8 cellular contexts compared by ENCODE assay signal in genomic region chr1:155195201-155196102, GRCh38. TPM values are rescaled to one million over a fixed set of nuclear protein-coding genes. Genes with fewer than 3 reads are reported as not detected.
DNase-seq lines count a peak whose midpoint lies in the region; ATAC-seq and TF ChIP-seq lines count a peak whose summit lies in the region.

No MANE protein-coding gene starts in this region.

- H3K27ac Mint-ChIP-seq in activated T-cell treated with anti-CD3 and anti-CD28 coated beads, Interleukin-2, amount 50 U/mL, for 24 hours, result peak overlapping the region; percentile 82
- peak overlapping the region; percentile 73 for H3K27ac Mint-ChIP-seq in activated naive CD8-positive, alpha-beta T cell treated with anti-CD3 and anti-CD28 coated beads, Interleukin-2, amount 50 U/mL, for 24 hours
- H3K27ac Mint-ChIP-seq in immature natural killer cell, result peak overlapping the region in 5 of 6 donors; percentile 46 to 80 (median 57)

- no peak for TF ChIP-seq EP300 in tibial nerve (IDR thresholded peaks at IDR 0.05)

- H3K36me3 Mint-ChIP-seq in activated T-cell treated with anti-CD3 and anti-CD28 coated beads, Interleukin-2, amount 50 U/mL, for 24 hours (ENCODE audit: low read depth), result peaks cover 42% of the 10 kb centered on the region
- peaks cover 11% of the 10 kb centered on the region for H3K36me3 Mint-ChIP-seq in activated naive CD8-positive, alpha-beta T cell treated with anti-CD3 and anti-CD28 coated beads, Interleukin-2, amount 50 U/mL, for 24 hours (ENCODE audit: low read depth)
- no peaks in the 10 kb centered on the region for H3K36me3 Mint-ChIP-seq in immature natural killer cell

- H3K27me3 ChIP-seq in tibial nerve, result no peaks in the 10 kb centered on the region

- H3K4me3 ChIP-seq in tibial nerve, result peak overlapping the region; percentile 50 to 56 (median 54)

- TF ChIP-seq CTCF in tibial nerve (IDR thresholded peaks at IDR 0.05), result no peak

- H3K4me1 Mint-ChIP-seq in activated T-cell treated with anti-CD3 and anti-CD28 coated beads, Interleukin-2, amount 50 U/mL, for 24 hours (ENCODE audit: low read depth), result peaks cover 37% of the 10 kb centered on the region
- H3K4me1 Mint-ChIP-seq in activated naive CD8-positive, alpha-beta T cell treated with anti-CD3 and anti-CD28 coated beads, Interleukin-2, amount 50 U/mL, for 24 hours, result peaks cover 36% of the 10 kb centered on the region
- H3K4me1 Mint-ChIP-seq in immature natural killer cell, result peaks cover 23% of the 10 kb centered on the region in 2 donors

- no peaks in the 10 kb centered on the region for H3K9me3 ChIP-seq in tibial nerve

- peak overlapping the region; percentile 86 to 97 (median 92) for H3K27ac ChIP-seq in tibial nerve

- no peak for DNase-seq in activated T-cell treated with anti-CD3 and anti-CD28 coated beads, Interleukin-2, amount 50 U/mL, for 24 hours
- DNase-seq in activated T-cell treated with anti-CD3 and anti-CD28 coated beads for 4 hours, result no peak
- no peak for DNase-seq in activated naive CD8-positive, alpha-beta T cell treated with anti-CD3 and anti-CD28 coated beads, Interleukin-2, amount 50 U/mL, for 24 hours
- no peak for DNase-seq in immature natural killer cell
- no peak for DNase-seq in tibial nerve (ENCODE audit: low spot score in 2 of 2)
- no peak for DNase-seq in A172 (ENCODE audit: low spot score)
- no peak for DNase-seq in NCI-H1417 (lab: John Stamatoyannopoulos, UW)

- TF ChIP-seq POLR2A in tibial nerve (IDR thresholded peaks at IDR 0.05), result no peak

- ATAC-seq in activated naive CD8-positive, alpha-beta T cell treated with anti-CD3 and anti-CD28 coated beads, Interleukin-2, amount 50 U/mL, for 24 hours, result no peak
- no peak for ATAC-seq in GM18520 (IDR thresholded peaks at IDR 0.05; ENCODE audit: unreplicated experiment)

- H3K36me3 ChIP-seq in tibial nerve, result peaks cover 0 to 49% (median 0%) of the 10 kb centered on the region in 3 donors

- 3 to 25% methylated on average over 15 to 22 of the region's 27 CpGs for WGBS in tibial nerve, 2 donors

- H3K27me3 Mint-ChIP-seq in activated T-cell treated with anti-CD3 and anti-CD28 coated beads, Interleukin-2, amount 50 U/mL, for 24 hours, result no peaks in the 10 kb centered on the region
- no peaks in the 10 kb centered on the region for H3K27me3 Mint-ChIP-seq in activated naive CD8-positive, alpha-beta T cell treated with anti-CD3 and anti-CD28 coated beads, Interleukin-2, amount 50 U/mL, for 24 hours
- peaks cover 12 to 16% (median 16%) of the 10 kb centered on the region in 3 donors for H3K27me3 Mint-ChIP-seq in immature natural killer cell (ENCODE audit: low read depth in 3 of 3)

- peaks cover 0 to 52% (median 20%) of the 10 kb centered on the region in 4 donors for H3K4me1 ChIP-seq in tibial nerve

- no peaks in the 10 kb centered on the region for H3K9me3 Mint-ChIP-seq in activated T-cell treated with anti-CD3 and anti-CD28 coated beads, Interleukin-2, amount 50 U/mL, for 24 hours
- H3K9me3 Mint-ChIP-seq in activated naive CD8-positive, alpha-beta T cell treated with anti-CD3 and anti-CD28 coated beads, Interleukin-2, amount 50 U/mL, for 24 hours, result no peaks in the 10 kb centered on the region
- H3K9me3 Mint-ChIP-seq in immature natural killer cell, result no peaks in the 10 kb centered on the region

- peak overlapping the region; percentile 82 for H3K4me3 Mint-ChIP-seq in activated T-cell treated with anti-CD3 and anti-CD28 coated beads, Interleukin-2, amount 50 U/mL, for 24 hours
- peak overlapping the region; percentile 96 for H3K4me3 Mint-ChIP-seq in activated naive CD8-positive, alpha-beta T cell treated with anti-CD3 and anti-CD28 coated beads, Interleukin-2, amount 50 U/mL, for 24 hours
- peak overlapping the region; percentile 48 to 77 (median 69) for H3K4me3 Mint-ChIP-seq in immature natural killer cell

RNA-seq across cellular contexts. Expression of gene THBS3, which starts 12.2 kb away (rescaled TPM):
- polyA plus RNA-seq in immature natural killer cell, result 1 to 10 TPM in 2 of 3 donors, not detected in 1; 1.3 to 1.8 TPM
- 100 to 1,000 TPM in 1 of 4 donors, 10 to 100 TPM in 3; 33.9 to 119 (median 52.6) TPM for total RNA-seq in tibial nerve
- 11.3 and 24.6 TPM in 2 replicates for total RNA-seq in A172 (2014; rRNA removed; shearing (Covaris generic))

RNA-seq across cellular contexts. Expression of gene MTX1, which starts 13.0 kb away (rescaled TPM):
- polyA plus RNA-seq in immature natural killer cell, result 10 to 100 TPM; 51.1 to 62.6 (median 55.1) TPM
- 10 to 100 TPM; 30.1 to 50.7 (median 35.3) TPM for total RNA-seq in tibial nerve
- total RNA-seq in A172 (2014; rRNA removed; shearing (Covaris generic)), result 85.8 and 110 TPM in 2 replicates

RNA-seq across cellular contexts. Expression of gene TRIM46, which starts 21.8 kb away (rescaled TPM):
- polyA plus RNA-seq in immature natural killer cell, result under 1 TPM in 1 of 3 donors, not detected in 2; 0.43 TPM
- total RNA-seq in tibial nerve, result 10 to 100 TPM in 2 of 4 donors, 1 to 10 TPM in 2; 6.0 to 20.4 (median 12.7) TPM
- 1.1 and 3.4 TPM in 2 replicates for total RNA-seq in A172 (2014; rRNA removed; shearing (Covaris generic))

RNA-seq across cellular contexts. Expression of gene KRTCAP2, which starts 22.3 kb away (rescaled TPM):
- 100 to 1,000 TPM; 396 to 465 (median 435) TPM for polyA plus RNA-seq in immature natural killer cell
- 100 to 1,000 TPM; 102 to 167 (median 146) TPM for total RNA-seq in tibial nerve
- 122 and 126 TPM in 2 replicates for total RNA-seq in A172 (2014; rRNA removed; shearing (Covaris generic))

RNA-seq across cellular contexts. Expression of gene DPM3, which starts 55.1 kb away (rescaled TPM):
- 100 to 1,000 TPM; 103 to 274 (median 126) TPM for polyA plus RNA-seq in immature natural killer cell
- total RNA-seq in tibial nerve, result 100 to 1,000 TPM in 2 of 4 donors, 10 to 100 TPM in 2; 74.7 to 115 (median 95.6) TPM
- total RNA-seq in A172 (2014; rRNA removed; shearing (Covaris generic)), result 37.4 and 116 TPM in 2 replicates
